In the genomic region with DNA sequence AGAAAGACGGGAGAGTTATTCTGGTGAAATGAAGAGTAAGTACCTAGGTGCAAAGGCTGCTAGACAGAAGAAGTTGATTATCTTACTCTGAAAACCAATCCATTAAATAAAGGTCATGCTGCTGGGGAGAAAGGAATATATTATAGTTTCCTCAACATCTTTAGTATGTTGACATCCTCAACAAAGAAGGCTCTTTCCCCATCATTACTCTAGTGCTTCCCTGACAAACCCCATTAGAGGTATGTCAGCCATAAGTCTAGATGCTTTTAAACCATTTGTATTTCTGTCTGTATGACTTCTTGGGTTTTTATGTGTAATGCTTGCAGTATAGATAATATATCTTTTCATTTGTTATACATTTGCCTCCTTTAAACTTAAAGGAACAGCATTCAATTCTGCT, we compare ENCODE assay signal across 29 cellular contexts.
"Had no signal": no experiment of that assay in that cellular context is flagged by ENCODE, and none has a peak within 500 bp of the region (broad histone marks: within the 10 kb centered on the region; RNA-seq: fewer than 3 reads in every experiment).

No MANE protein-coding gene starts in this region.

- H3K27me3 ChIP-seq: adrenal gland, cardiac muscle cell had no signal

- H3K36me3 ChIP-seq: adrenal gland, cardiac muscle cell had no signal

- H3K4me3 ChIP-seq: adrenal gland, cardiac muscle cell had no signal

- DNase-seq: activated B cell treated with CpG ODN at 0.5 μM for 24 hours; activated CD4-positive, alpha-beta memory T cell treated with anti-CD3 and anti-CD28 coated beads for 36 hours; activated CD4-positive, alpha-beta T cell treated with anti-CD3 and anti-CD28 coated beads for 4 hours; activated CD4-positive, alpha-beta T cell treated with anti-CD3 and anti-CD28 coated beads, Interleukin-2, amount 10 ng/mL, durations not matched to agents 24 days and 14 days; activated CD4-positive, alpha-beta T cell treated with anti-CD3 and anti-CD28 coated beads, Interleukin-2, amount 50 U/mL, for 1 hour; activated CD4-positive, alpha-beta T cell treated with anti-CD3 and anti-CD28 coated beads, Interleukin-2, amount 50 U/mL, for 4 hours; activated CD4-positive, CD25-positive, alpha-beta regulatory T cell treated with anti-CD3 and anti-CD28 coated beads, Interleukin-2, amount 50 U/mL, for 72 hours; activated CD8-positive, alpha-beta memory T cell treated with anti-CD3 and anti-CD28 coated beads, Interleukin-2, amount 50 U/mL, for 4 hours; activated CD8-positive, alpha-beta T cell treated with anti-CD3 and anti-CD28 coated beads for 36 hours; activated effector memory CD4-positive, alpha-beta T cell treated with anti-CD3 and anti-CD28 coated beads, Interleukin-2, amount 50 U/mL, for 16 hours; activated gamma-delta T cell treated with Interleukin-2 at 50 U/mL for 16 hours; activated naive CD4-positive, alpha-beta T cell; activated naive CD4-positive, alpha-beta T cell treated with anti-CD3 and anti-CD28 coated beads for 36 hours; activated naive CD4-positive, alpha-beta T cell treated with anti-CD3 and anti-CD28 coated beads, Interleukin-2, amount 50 U/mL, for 16 hours; activated naive CD8-positive, alpha-beta T cell treated with anti-CD3 and anti-CD28 coated beads for 36 hours; activated T-cell treated with anti-CD3 and anti-CD28 coated beads for 4 hours; activated T-cell treated with anti-CD3 and anti-CD28 coated beads, Interleukin-2, amount 50 U/mL, for 1 hour; activated T-cell treated with anti-CD3 and anti-CD28 coated beads, Interleukin-2, amount 50 U/mL, for 4 hours; activated T-cell treated with anti-CD3 and anti-CD28 coated beads, Interleukin-2, amount 50 U/mL, for 72 hours; adrenal gland; amniotic stem cell; aorta; caudate nucleus; cerebellar nuclear complex; T-helper 1 cell; T-helper 2 cell; T-helper 9 cell had no signal

- H3K27ac ChIP-seq: adrenal gland, cardiac muscle cell, VCaP had no signal

- H3K9me3 ChIP-seq: adrenal gland had no signal
